In the genomic region with DNA sequence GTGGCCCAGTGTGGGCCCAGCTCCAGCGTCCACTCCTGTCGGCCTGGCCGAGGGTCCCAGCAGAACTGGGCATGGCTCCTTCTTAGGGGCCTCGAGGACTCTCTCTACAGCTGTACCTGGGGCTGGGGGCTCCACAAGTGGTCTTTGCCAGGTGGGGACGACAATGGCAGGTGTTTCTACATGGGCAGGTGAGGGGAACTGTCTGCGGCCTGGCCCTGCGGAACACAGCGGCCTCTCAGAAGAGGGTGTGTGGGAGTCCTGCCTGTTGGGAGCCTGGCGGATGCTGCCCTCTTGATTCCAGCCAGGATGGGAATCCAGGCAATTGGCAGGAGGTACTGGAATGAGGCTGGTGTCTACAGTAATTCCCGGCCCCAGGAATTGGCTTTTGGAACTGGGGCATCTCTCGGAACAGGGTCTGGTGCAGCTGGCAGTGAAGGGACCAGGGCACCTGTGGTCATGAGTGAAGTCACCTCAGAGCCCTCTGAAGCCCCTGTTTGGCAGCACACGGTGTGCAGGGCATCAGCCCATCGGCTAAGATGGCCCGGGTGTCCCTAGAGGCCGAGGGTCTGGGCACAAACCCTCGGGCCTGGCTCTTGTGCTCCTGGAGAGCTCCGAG, we compare ENCODE assay signal across 8 cellular contexts.
DNase-seq lines count a peak whose midpoint lies in the region; ATAC-seq and TF ChIP-seq lines count a peak whose summit lies in the region.
"Not testable (repeated sequence)": the region's sequence is repeated elsewhere in the genome, so short reads cannot be mapped to it uniquely, and the experiment has no call there.

No MANE protein-coding gene starts in this region.

- not testable (repeated sequence) for H3K36me3 ChIP-seq in psoas muscle (ENCODE audit: insufficient read depth in 1 of 2, low read depth in 1 of 2); upper lobe of left lung

- 77 to 82% (median 79%) methylated on average over 14 to 17 of the region's 17 CpGs for WGBS in psoas muscle, 3 donors
- 56 to 73% methylated on average over 6 to 13 of the region's 17 CpGs for WGBS in upper lobe of left lung, 2 donors

- peak overlapping the region; percentile 36 for H3K27ac Mint-ChIP-seq in activated CD4-positive, alpha-beta T cell treated with anti-CD3 and anti-CD28 coated beads, Interleukin-2, amount 10 ng/mL, durations not matched to agents 7 days and 5 days
- not testable (repeated sequence) for H3K27ac Mint-ChIP-seq in natural killer cell

- H3K4me1 ChIP-seq in psoas muscle, upper lobe of left lung: not testable (repeated sequence)

- POLR2A ChIA-PET in activated CD4-positive, alpha-beta T cell treated with anti-CD3 and anti-CD28 coated beads, Interleukin-2, amount 10 ng/mL, durations not matched to agents 7 days and 5 days (lab: Charles Lee) = not testable (repeated sequence)

- DNase-seq in NCI-H69 (lab: John Stamatoyannopoulos, UW) (peak; percentile 30), Right ventricle myocardium superior (peak; percentile 22), left lobe of liver (ENCODE audit: low spot score) (peak; percentile 14), natural killer cell (peak; percentile 3), psoas muscle (peak; percentile 1 to 19), upper lobe of left lung (peak; percentile 14 to 35)
- not testable (repeated sequence) for DNase-seq in activated CD4-positive, alpha-beta T cell treated with anti-CD3 and anti-CD28 coated beads, Interleukin-2, amount 10 ng/mL, durations not matched to agents 7 days and 5 days
- peak; percentile 6 for DNase-seq in activated naive CD4-positive, alpha-beta T cell treated with anti-CD3 and anti-CD28 coated beads, Interleukin-2, amount 50 U/mL, for 16 hours

- not testable (repeated sequence) for H3K27ac ChIP-seq in psoas muscle, upper lobe of left lung

- not testable (repeated sequence) for TF ChIP-seq POLR2A in upper lobe of left lung (IDR thresholded peaks at IDR 0.05)

- not testable (repeated sequence) for H3K4me3 Mint-ChIP-seq in activated CD4-positive, alpha-beta T cell treated with anti-CD3 and anti-CD28 coated beads, Interleukin-2, amount 10 ng/mL, durations not matched to agents 7 days and 5 days; natural killer cell

- H3K27me3 Mint-ChIP-seq in activated CD4-positive, alpha-beta T cell treated with anti-CD3 and anti-CD28 coated beads, Interleukin-2, amount 10 ng/mL, durations not matched to agents 7 days and 5 days = peaks cover 18% of the 10 kb centered on the region
- peaks cover 9 to 20% of the 10 kb centered on the region in 2 donors for H3K27me3 Mint-ChIP-seq in natural killer cell (ENCODE audit: low read depth in 2 of 2)

- CTCF ChIA-PET in activated CD4-positive, alpha-beta T cell treated with anti-CD3 and anti-CD28 coated beads, Interleukin-2, amount 10 ng/mL, durations not matched to agents 7 days and 5 days (lab: Charles Lee) = not testable (repeated sequence)

- H3K27me3 ChIP-seq in psoas muscle (ENCODE audit: insufficient read depth in 3 of 3, low read length in 2 of 3); upper lobe of left lung: not testable (repeated sequence)

- H3K4me1 Mint-ChIP-seq in activated CD4-positive, alpha-beta T cell treated with anti-CD3 and anti-CD28 coated beads, Interleukin-2, amount 10 ng/mL, durations not matched to agents 7 days and 5 days = peaks cover 24% of the 10 kb centered on the region
- H3K4me1 Mint-ChIP-seq in natural killer cell = not testable (repeated sequence)

- not testable (repeated sequence) for H3K4me3 ChIP-seq in psoas muscle, upper lobe of left lung

- intact Hi-C loops in Right ventricle myocardium superior (cut with DNase I); natural killer cell (cut with micrococcal nuclease); psoas muscle (cut with DNase I): not testable (repeated sequence)

- not testable (repeated sequence) for H3K9me3 Mint-ChIP-seq in activated CD4-positive, alpha-beta T cell treated with anti-CD3 and anti-CD28 coated beads, Interleukin-2, amount 10 ng/mL, durations not matched to agents 7 days and 5 days; natural killer cell

- H3K9me3 ChIP-seq in psoas muscle, upper lobe of left lung: not testable (repeated sequence)

- TF ChIP-seq CTCF in natural killer cell (IDR thresholded peaks at IDR 0.05); psoas muscle (IDR thresholded peaks at IDR 0.05); upper lobe of left lung (IDR thresholded peaks at IDR 0.05): not testable (repeated sequence)

- H3K36me3 Mint-ChIP-seq in activated CD4-positive, alpha-beta T cell treated with anti-CD3 and anti-CD28 coated beads, Interleukin-2, amount 10 ng/mL, durations not matched to agents 7 days and 5 days (ENCODE audit: low read depth); natural killer cell: not testable (repeated sequence)

- not testable (repeated sequence) for ATAC-seq in Right ventricle myocardium superior (ENCODE audit: poor library complexity); left lobe of liver; natural killer cell; psoas muscle; upper lobe of left lung (ENCODE audit: low FRiP score in 2 of 2)

- not testable (repeated sequence) for TF ChIP-seq EP300 in upper lobe of left lung (IDR thresholded peaks at IDR 0.05)
